Comparison of ENCODE assay signal across 27 cellular contexts in the genomic region with DNA sequence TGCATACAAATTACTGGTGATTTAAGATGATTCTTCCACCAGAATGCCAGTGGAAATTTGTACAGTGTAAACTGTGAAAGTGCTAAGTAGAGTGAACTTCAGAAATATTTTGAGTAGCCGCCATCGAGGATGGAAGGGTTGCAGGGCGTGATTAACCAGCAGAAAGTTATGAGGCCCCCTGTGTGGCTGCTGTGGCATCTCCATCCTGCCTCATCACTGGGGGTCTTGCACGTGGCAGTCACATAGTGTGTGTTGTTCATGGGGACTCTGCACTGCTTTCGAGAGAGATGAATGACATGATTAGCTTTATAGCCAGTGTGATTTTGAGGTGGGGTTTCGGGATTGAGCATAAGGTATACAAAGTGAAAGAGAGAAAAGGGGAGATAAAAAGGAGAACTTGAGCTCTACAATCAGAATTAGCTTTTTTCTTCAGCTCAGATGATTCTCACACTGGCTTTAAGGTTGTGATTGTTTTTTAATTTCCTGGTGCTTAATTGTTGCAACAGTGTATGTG. TPM values are rescaled to one million over a fixed set of nuclear protein-coding genes. Genes with fewer than 3 reads are reported as not detected.
A peak's percentile ranks its signal among the peaks of the same experiment; 100 is the strongest.
DNase-seq lines count a peak whose midpoint lies in the region; ATAC-seq, FAIRE-seq and TF ChIP-seq lines count a peak whose summit lies in the region.
"Had no signal": no experiment of that assay in that cellular context is flagged by ENCODE, and none has a peak within 500 bp of the region (broad histone marks: within the 10 kb centered on the region; RNA-seq: fewer than 3 reads in every experiment).

No MANE protein-coding gene starts in this region.

- no peak overlapping the region for H3K27ac ChIP-seq in CD4-positive, CD25-positive, alpha-beta regulatory T cell (ENCODE audit: insufficient read depth, low read length, poor library complexity, severe bottlenecking)
- H3K27ac ChIP-seq in psoas muscle = no peak overlapping the region
- H3K27ac ChIP-seq: cardiac muscle cell, gastroesophageal sphincter, PC-9, prostate gland, upper lobe of right lung had no signal

- CTCF ChIA-PET in activated B cell treated with CpG ODN at 0.5 μM for 24 hours (lab: Charles Lee) = interaction anchor here (1.1 kb wide), 1 partner anchor 40 kb away, joined by 3 read pairs; no protein-coding TSS in a partner anchor

- no peak overlapping the region for H3K4me3 Mint-ChIP-seq in CD4-positive, CD25-positive, alpha-beta regulatory T cell
- H3K4me3 Mint-ChIP-seq in activated B cell treated with CpG ODN at 0.5 μM for 24 hours = no peak overlapping the region
- H3K4me3 Mint-ChIP-seq in naive thymus-derived CD8-positive, alpha-beta T cell = no peak overlapping the region
- H3K4me3 Mint-ChIP-seq: activated T-cell treated with anti-CD3 and anti-CD28 coated beads, Interleukin-2, amount 50 U/mL, for 72 hours had no signal

- DNase-seq in CD4-positive, CD25-positive, alpha-beta regulatory T cell = no peak
- DNase-seq in GM12891 (ENCODE audit: insufficient read length, low spot score) (no peak), activated B cell treated with CpG ODN at 0.5 μM for 24 hours (no peak), psoas muscle (no peak), DMS53 treated with DMSO at 0.1 percent for 48 hours (lab: John Stamatoyannopoulos, UW; ENCODE audit: unreplicated experiment) (no peak), NCI-H1105 (lab: John Stamatoyannopoulos, UW) (no peak), NCI-H1930 (lab: John Stamatoyannopoulos, UW) (no peak)
- DNase-seq in naive thymus-derived CD8-positive, alpha-beta T cell = no peak
- DNase-seq: activated CD4-positive, CD25-positive, alpha-beta regulatory T cell treated with anti-CD3 and anti-CD28 coated beads, Interleukin-2, amount 50 U/mL, for 72 hours; activated naive CD4-positive, alpha-beta T cell treated with anti-CD3 and anti-CD28 coated beads, Interleukin-2, amount 50 U/mL, for 16 hours; activated T-cell treated with anti-CD3 and anti-CD28 coated beads, Interleukin-2, amount 50 U/mL, for 72 hours; aorta; Caco-2; DMS79 treated with DMSO at 0.1 percent for 48 hours; mucosa of descending colon; PC-9; Right ventricle myocardium superior; SW 1271; upper lobe of right lung had no signal

- no peak for TF ChIP-seq CTCF in activated B cell treated with CpG ODN at 0.5 μM for 24 hours (IDR thresholded peaks at IDR 0.05)
- TF ChIP-seq CTCF in psoas muscle (IDR thresholded peaks at IDR 0.05) = no peak

- no peak for ATAC-seq in CD4-positive, CD25-positive, alpha-beta regulatory T cell (ENCODE audit: low read depth in 2 of 2)
- ATAC-seq in activated B cell treated with CpG ODN at 0.5 μM for 24 hours (ENCODE audit: low read depth) = no peak
- no peak for ATAC-seq in naive thymus-derived CD8-positive, alpha-beta T cell
- ATAC-seq in psoas muscle = no peak
- ATAC-seq: activated T-cell treated with anti-CD3 and anti-CD28 coated beads, Interleukin-2, amount 50 U/mL, for 72 hours; gastroesophageal sphincter; mucosa of descending colon; upper lobe of right lung had no signal

- FAIRE-seq in GM12891 (lab: Jason Lieb, UNC) = peak; percentile 59
- FAIRE-seq: endometrium, islet of Langerhans had no signal

- H3K36me3 Mint-ChIP-seq in CD4-positive, CD25-positive, alpha-beta regulatory T cell = peaks cover 23% of the 10 kb centered on the region
- H3K36me3 Mint-ChIP-seq in activated B cell treated with CpG ODN at 0.5 μM for 24 hours (ENCODE audit: low read depth) = peaks cover 39% of the 10 kb centered on the region
- H3K36me3 Mint-ChIP-seq in naive thymus-derived CD8-positive, alpha-beta T cell = peaks cover 1 to 53% (median 4%) of the 10 kb centered on the region in 3 donors

- H3K27me3 Mint-ChIP-seq in CD4-positive, CD25-positive, alpha-beta regulatory T cell = no peaks in the 10 kb centered on the region
- H3K27me3 Mint-ChIP-seq in activated B cell treated with CpG ODN at 0.5 μM for 24 hours = no peaks in the 10 kb centered on the region
- H3K27me3 Mint-ChIP-seq in naive thymus-derived CD8-positive, alpha-beta T cell = no peaks in the 10 kb centered on the region

- POLR2A ChIA-PET in activated B cell treated with CpG ODN at 0.5 μM for 24 hours (lab: Charles Lee) = no interaction called here
- POLR2A ChIA-PET in naive thymus-derived CD8-positive, alpha-beta T cell (lab: Charles Lee) = interaction anchor here (0.9 to 1.1 kb wide), 2 partner anchors 9 to 124 kb away, joined by 3 read pairs; no protein-coding TSS in a partner anchor

- H3K4me1 ChIP-seq in CD4-positive, CD25-positive, alpha-beta regulatory T cell (ENCODE audit: control insufficient read depth, insufficient read depth, low read length, poor library complexity, severe bottlenecking) = no peaks in the 10 kb centered on the region
- H3K4me1 ChIP-seq in psoas muscle = no peaks in the 10 kb centered on the region
- H3K4me1 ChIP-seq: Caco-2, prostate gland, upper lobe of right lung had no signal

- H3K9me3 ChIP-seq in CD4-positive, CD25-positive, alpha-beta regulatory T cell (ENCODE audit: control insufficient read depth in 2 of 2, low read length in 2 of 2) = no peaks in the 10 kb centered on the region
- no peaks in the 10 kb centered on the region for H3K9me3 ChIP-seq in psoas muscle
- H3K9me3 ChIP-seq: Caco-2, gastroesophageal sphincter, mucosa of descending colon, prostate gland, upper lobe of right lung had no signal

- H3K4me1 Mint-ChIP-seq in CD4-positive, CD25-positive, alpha-beta regulatory T cell = peaks cover 21 to 27% (median 25%) of the 10 kb centered on the region in 4 donors
- peaks cover 12% of the 10 kb centered on the region for H3K4me1 Mint-ChIP-seq in activated B cell treated with CpG ODN at 0.5 μM for 24 hours
- peaks cover 9 to 26% (median 18%) of the 10 kb centered on the region in 4 donors for H3K4me1 Mint-ChIP-seq in naive thymus-derived CD8-positive, alpha-beta T cell

- H3K27me3 ChIP-seq in CD4-positive, CD25-positive, alpha-beta regulatory T cell (ENCODE audit: control insufficient read depth, insufficient read depth, low read length) = no peaks in the 10 kb centered on the region
- no peaks in the 10 kb centered on the region for H3K27me3 ChIP-seq in psoas muscle (ENCODE audit: insufficient read depth in 3 of 3, low read length in 2 of 3)
- H3K27me3 ChIP-seq: cardiac muscle cell, gastroesophageal sphincter, upper lobe of right lung had no signal

- no peak for TF ChIP-seq POLR2A in GM12891 (IDR thresholded peaks at IDR 0.05; ENCODE audit: low read depth, low read length)

- H3K4me3 ChIP-seq in CD4-positive, CD25-positive, alpha-beta regulatory T cell (ENCODE audit: low read depth, low read length) = no peak overlapping the region
- no peak overlapping the region for H3K4me3 ChIP-seq in psoas muscle
- H3K4me3 ChIP-seq: cardiac muscle cell, gastroesophageal sphincter, mucosa of descending colon, PC-9, prostate gland, upper lobe of right lung had no signal

- H3K36me3 ChIP-seq in CD4-positive, CD25-positive, alpha-beta regulatory T cell (ENCODE audit: control insufficient read depth, insufficient read depth, low read length) = peaks cover 18% of the 10 kb centered on the region
- H3K36me3 ChIP-seq in psoas muscle (ENCODE audit: insufficient read depth in 1 of 2, low read depth in 1 of 2) = peaks cover 6 to 41% of the 10 kb centered on the region in 2 donors

- WGBS in psoas muscle, 3 donors = 68 to 84% (median 83%) methylated on average over 6 of the region's 6 CpGs

- peaks cover 0 to 1% (median 0%) of the 10 kb centered on the region in 7 donors for H3K9me3 Mint-ChIP-seq in CD4-positive, CD25-positive, alpha-beta regulatory T cell
- H3K9me3 Mint-ChIP-seq in activated B cell treated with CpG ODN at 0.5 μM for 24 hours = no peaks in the 10 kb centered on the region
- H3K9me3 Mint-ChIP-seq in naive thymus-derived CD8-positive, alpha-beta T cell = no peaks in the 10 kb centered on the region
- H3K9me3 Mint-ChIP-seq: activated T-cell treated with anti-CD3 and anti-CD28 coated beads, Interleukin-2, amount 50 U/mL, for 72 hours had no signal

- intact Hi-C loops in activated B cell treated with CpG ODN at 0.5 μM for 24 hours (cut with micrococcal nuclease) = no loop called here
- intact Hi-C loops in psoas muscle (cut with DNase I) = no loop called here

- H3K27ac Mint-ChIP-seq in CD4-positive, CD25-positive, alpha-beta regulatory T cell = peak overlapping the region in 2 of 3 donors; percentile 47 to 75
- H3K27ac Mint-ChIP-seq in activated B cell treated with CpG ODN at 0.5 μM for 24 hours = peak overlapping the region; percentile 51
- peak overlapping the region in 8 of 10 donors; percentile 2 to 78 (median 46) for H3K27ac Mint-ChIP-seq in naive thymus-derived CD8-positive, alpha-beta T cell

TF ChIP-seq in GM12891, 5 proteins besides CTCF, POLR2A, EP300 and RAD21:
- TF ChIP-seq TAF1 (IDR thresholded peaks at IDR 0.05; ENCODE audit: low read depth, low read length) (no peak), POLR2AphosphoS5 (IDR thresholded peaks at IDR 0.05; ENCODE audit: low read depth, low read length) (no peak), SPI1 (IDR thresholded peaks at IDR 0.05; ENCODE audit: low read depth, low read length) (no peak), PAX5 (IDR thresholded peaks at IDR 0.05; ENCODE audit: insufficient read depth, low read length, severe bottlenecking) (no peak)

RNA-seq across cellular contexts. Expression of gene KCTD20, which starts 26.4 kb away (rescaled TPM):
- 41.7 TPM for total RNA-seq in CD4-positive, CD25-positive, alpha-beta regulatory T cell
- 10 to 100 TPM; 35.4 to 47.8 (median 40.1) TPM for polyA plus RNA-seq in CD4-positive, CD25-positive, alpha-beta regulatory T cell
- 29.7 TPM for polyA plus RNA-seq in GM12891 (2012; ENCODE audit: low read depth, missing spikeins)
- total RNA-seq in activated B cell treated with CpG ODN at 0.5 μM for 24 hours (45.5 and 48.1 TPM in 2 replicates), psoas muscle (10 to 100 TPM; 20.5 to 30.4 (median 22.3) TPM)
- 10 to 100 TPM; 35.1 to 35.2 TPM for total RNA-seq in naive thymus-derived CD8-positive, alpha-beta T cell
- 10 to 100 TPM; 25.0 to 31.5 (median 31.3) TPM for polyA plus RNA-seq in naive thymus-derived CD8-positive, alpha-beta T cell
- 10 to 100 TPM; 11.6 to 44.4 (median 40.0) TPM for polyA plus RNA-seq in psoas muscle

RNA-seq across cellular contexts. Expression of gene PXT1, which starts 26.6 kb away (rescaled TPM):
- total RNA-seq in CD4-positive, CD25-positive, alpha-beta regulatory T cell = 0.37 TPM
- under 1 TPM in 2 of 4 donors, not detected in 2; 0.08 to 0.09 TPM for polyA plus RNA-seq in CD4-positive, CD25-positive, alpha-beta regulatory T cell
- polyA plus RNA-seq in GM12891 (2012; ENCODE audit: low read depth, missing spikeins) = 1.6 TPM
- total RNA-seq in activated B cell treated with CpG ODN at 0.5 μM for 24 hours = 0.11 and 0.22 TPM in 2 replicates
- total RNA-seq in naive thymus-derived CD8-positive, alpha-beta T cell = under 1 TPM; 0.16 to 0.41 TPM
- not detected for polyA plus RNA-seq in naive thymus-derived CD8-positive, alpha-beta T cell
- under 1 TPM in 3 of 4 donors, not detected in 1; 0.10 to 0.34 (median 0.17) TPM for total RNA-seq in psoas muscle
- under 1 TPM; 0.03 to 0.31 (median 0.12) TPM for polyA plus RNA-seq in psoas muscle
- total RNA-seq: aorta, Caco-2, cardiac muscle cell, liver, MCF 10A, mucosa of descending colon, PC-9, subcutaneous adipose tissue, upper lobe of right lung had no signal
- polyA plus RNA-seq: liver had no signal
